19 cellular contexts compared by ENCODE assay signal in the genomic region with DNA sequence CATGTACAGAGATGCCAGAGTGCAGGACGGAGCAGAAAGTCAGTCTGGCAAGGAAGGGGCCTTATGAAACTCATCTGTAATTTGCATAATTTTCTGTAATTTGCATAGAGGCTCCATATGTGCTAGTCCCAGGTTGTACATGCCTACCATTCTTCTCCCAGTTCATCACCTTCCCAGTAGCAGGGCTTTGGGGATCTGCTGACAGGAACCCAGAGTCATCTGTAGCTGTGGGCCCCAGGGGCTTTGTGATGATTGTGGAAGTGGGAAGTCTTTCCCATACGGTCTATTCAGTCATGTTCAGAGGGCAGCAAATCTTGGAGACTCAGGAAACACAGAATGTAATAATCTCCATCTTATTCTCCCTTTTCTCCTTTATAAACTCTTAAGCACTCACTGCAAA. TPM values are rescaled to one million over a fixed set of nuclear protein-coding genes. Genes with fewer than 3 reads are reported as not detected.
A peak's percentile ranks its signal among the peaks of the same experiment; 100 is the strongest.
DNase-seq lines count a peak whose midpoint lies in the region; ATAC-seq and TF ChIP-seq lines count a peak whose summit lies in the region.
"Had no signal": no experiment of that assay in that cellular context is flagged by ENCODE, and none has a peak within 500 bp of the region (broad histone marks: within the 10 kb centered on the region; RNA-seq: fewer than 3 reads in every experiment).

No MANE protein-coding gene starts in this region.

- no peak overlapping the region for H2AFZ ChIP-seq in GM23338

- H3K27me3 ChIP-seq in GM23338 (ENCODE audit: insufficient read depth) (no peaks in the 10 kb centered on the region), HUES6 (ENCODE audit: control insufficient read depth, insufficient read depth, low read length) (no peaks in the 10 kb centered on the region), mesendoderm (ENCODE audit: insufficient read depth, low read length, poor library complexity) (no peaks in the 10 kb centered on the region)
- H3K27me3 ChIP-seq: BLaER1 treated with 17β-estradiol and CSF1 and Interleukin-3, amounts not matched to agents 10 nM and 100 nM had no signal

- no peak overlapping the region for H2AK5ac ChIP-seq in mesendoderm (ENCODE audit: low read length)

- H4K5ac ChIP-seq in mesendoderm (ENCODE audit: low read length) = no peak overlapping the region

- H3K4me1 Mint-ChIP-seq in GM23338 = peaks cover 32% of the 10 kb centered on the region
- H3K4me1 Mint-ChIP-seq: B cell; CD8-positive, alpha-beta memory T cell had no signal

- H3K4ac ChIP-seq in mesendoderm (ENCODE audit: low read depth, low read length) = peak overlapping the region; percentile 29

- no peaks in the 10 kb centered on the region for H3K79me2 ChIP-seq in GM23338 (replicated peaks; ENCODE audit: insufficient read depth)
- H3K79me2 ChIP-seq in mesendoderm (ENCODE audit: control insufficient read depth, insufficient read depth, low read length) = no peaks in the 10 kb centered on the region

- CTCF ChIA-PET in GM10248 (lab: Yijun Ruan, JAX) = interaction anchor here (1.8 to 3.8 kb wide), 3 partner anchors 13 to 20 kb away, joined by 6 to 16 read pairs (median 7); no protein-coding TSS in a partner anchor

- H3K4me1 ChIP-seq in GM23338 (ENCODE audit: insufficient read depth) = peaks cover 14% of the 10 kb centered on the region
- peaks cover 28% of the 10 kb centered on the region for H3K4me1 ChIP-seq in HUES6 (ENCODE audit: control insufficient read depth, insufficient read depth, low read length)
- peaks cover 4% of the 10 kb centered on the region for H3K4me1 ChIP-seq in mesendoderm (ENCODE audit: control insufficient read depth, low read depth, low read length)
- H3K4me1 ChIP-seq: BLaER1 treated with 17β-estradiol and CSF1 and Interleukin-3, amounts not matched to agents 10 nM and 100 nM had no signal

- H2BK15ac ChIP-seq in mesendoderm (replicated peaks; ENCODE audit: low read depth) = no peak overlapping the region

- H3K9ac ChIP-seq in HUES6 (ENCODE audit: low read length) = no peak overlapping the region
- no peak overlapping the region for H3K9ac ChIP-seq in mesendoderm (ENCODE audit: low read length)
- H3K9ac ChIP-seq: BLaER1 treated with 17β-estradiol and CSF1 and Interleukin-3, amounts not matched to agents 10 nM and 100 nM; KMS-11 had no signal

- H3K4me3 Mint-ChIP-seq in GM23338 = no peak overlapping the region
- H3K4me3 Mint-ChIP-seq: B cell; CD8-positive, alpha-beta memory T cell had no signal

- H3K4me2 ChIP-seq in GM23338 = peak overlapping the region; percentile 12; the same call in 1 of the 2 replicates
- H3K4me2 ChIP-seq in mesendoderm (ENCODE audit: low read length) = no peak overlapping the region
- H3K4me2 ChIP-seq: BLaER1 treated with 17β-estradiol and CSF1 and Interleukin-3, amounts not matched to agents 10 nM and 100 nM; KMS-11 had no signal

- H3K9me3 ChIP-seq in HUES6 (ENCODE audit: control insufficient read depth, insufficient read depth, low read depth, low read length) = no peaks in the 10 kb centered on the region
- H3K9me3 ChIP-seq: BLaER1 treated with 17β-estradiol and CSF1 and Interleukin-3, amounts not matched to agents 10 nM and 100 nM; HAP-1 had no signal

- H2BK120ac ChIP-seq in mesendoderm (ENCODE audit: low read depth, low read length) = no peak overlapping the region

- TF ChIP-seq CTCF in GM23338 (conservative IDR thresholded peaks at IDR 0.05; ENCODE audit: low read depth in 2 of 2) (no peak), GM10248 (IDR thresholded peaks at IDR 0.05; ENCODE audit: control extremely low read depth, extremely low read depth, low read depth, missing control alignments) (no peak)

- no peaks in the 10 kb centered on the region for H3K36me3 ChIP-seq in GM23338 (ENCODE audit: insufficient read depth)
- no peaks in the 10 kb centered on the region for H3K36me3 ChIP-seq in HUES6 (ENCODE audit: control insufficient read depth, insufficient read depth, low read length)
- no peaks in the 10 kb centered on the region for H3K36me3 ChIP-seq in mesendoderm (ENCODE audit: control insufficient read depth, insufficient read depth, low read length)
- H3K36me3 ChIP-seq: BLaER1 treated with 17β-estradiol and CSF1 and Interleukin-3, amounts not matched to agents 10 nM and 100 nM; HAP-1 had no signal

- no peaks in the 10 kb centered on the region for H4K20me1 ChIP-seq in GM23338 (replicated peaks; ENCODE audit: insufficient read depth)
- H4K20me1 ChIP-seq: BLaER1 treated with 17β-estradiol and CSF1 and Interleukin-3, amounts not matched to agents 10 nM and 100 nM had no signal

- POLR2A ChIA-PET in GM10248 (lab: Yijun Ruan, JAX) = no interaction called here

- H3K23ac ChIP-seq in mesendoderm (ENCODE audit: low read length) = no peak overlapping the region

- peak overlapping the region; percentile 7; the same call in 1 of the 2 replicates for H3K27ac ChIP-seq in GM23338 (ENCODE audit: low read depth)
- peak overlapping the region; percentile 81; the same call in 1 of the 2 replicates for H3K27ac ChIP-seq in HUES6 (ENCODE audit: low read depth, low read length)
- no peak overlapping the region for H3K27ac ChIP-seq in mesendoderm (ENCODE audit: low read depth, low read length)
- H3K27ac ChIP-seq: BLaER1 treated with 17β-estradiol and CSF1 and Interleukin-3, amounts not matched to agents 10 nM and 100 nM; HL-60; KMS-11 had no signal

- DNase-seq in GM23338 (ENCODE audit: low spot score) (no peak), NCI-H526 treated with DMSO at 0.1 percent for 48 hours (lab: John Stamatoyannopoulos, UW) (peak; percentile 99), mesendoderm (no peak), AG08395 (ENCODE audit: low spot score) (no peak), KG1 (lab: John Stamatoyannopoulos, UW) (no peak), GM10248 (ENCODE audit: extremely low spot score) (no peak)
- DNase-seq: 8988T; CD8-positive, alpha-beta memory T cell; COR-L47; GF-D8; GOT3 had no signal

- no peak overlapping the region for H3K27ac Mint-ChIP-seq in GM23338
- H3K27ac Mint-ChIP-seq: B cell; CD8-positive, alpha-beta memory T cell had no signal

- H2BK5ac ChIP-seq in mesendoderm (ENCODE audit: low read length) = no peak overlapping the region

- peaks cover 7% of the 10 kb centered on the region; the same call in 1 of the 3 replicates for H3K36me3 Mint-ChIP-seq in GM23338 (ENCODE audit: low read depth)

- H3K4me3 ChIP-seq in GM23338 (no peak overlapping the region), HUES6 (ENCODE audit: low read depth, low read length) (no peak overlapping the region), mesendoderm (ENCODE audit: low read length) (no peak overlapping the region)
- H3K4me3 ChIP-seq: BLaER1 treated with 17β-estradiol and CSF1 and Interleukin-3, amounts not matched to agents 10 nM and 100 nM; GM12878; HAP-1 had no signal

- H3K18ac ChIP-seq in mesendoderm (ENCODE audit: low read length) = peak overlapping the region; percentile 47

- H3K9me3 Mint-ChIP-seq in GM23338 = no peaks in the 10 kb centered on the region; the same call in 2 of the 3 replicates
- H3K9me3 Mint-ChIP-seq: CD8-positive, alpha-beta memory T cell had no signal

- H3K56ac ChIP-seq in mesendoderm (ENCODE audit: low read length) = no peak overlapping the region

- 0 out of 2 replicates have a peak, but pooled peaks cover 6% of the 10 kb centered on the region for H3K9me2 ChIP-seq in GM23338 (ENCODE audit: insufficient read depth)

- H3F3A ChIP-seq in GM23338 (replicated peaks; ENCODE audit: low read depth) = no peaks in the 10 kb centered on the region

- no peaks in the 10 kb centered on the region for H3K79me1 ChIP-seq in mesendoderm (ENCODE audit: low read length)

- H3K27me3 Mint-ChIP-seq in GM23338 (ENCODE audit: insufficient read depth, low read depth, poor library complexity) = peaks cover 6% of the 10 kb centered on the region

- ATAC-seq in GM23338 (no peak; the same call in 2 of the 3 replicates), HG03196 (IDR thresholded peaks at IDR 0.05; ENCODE audit: unreplicated experiment) (no peak)
- ATAC-seq: GM12878 had no signal

- WGBS in mesendoderm (ENCODE audit: extremely low coverage, insufficient coverage, low lambda C conversion rate) = no CpG with 5 or more reads among the region's 2 CpGs

- no peak overlapping the region for H4K8ac ChIP-seq in mesendoderm (ENCODE audit: low read depth, low read length)

RNA-seq across cellular contexts. Expression of a gene that starts 42.4 kb away (rescaled TPM):
- 15.3 and 28.8 TPM in 2 replicates for total RNA-seq in GM23338 (2014; rRNA removed; shearing (Covaris generic))
- 6.3 and 6.4 TPM in 2 replicates for polyA plus RNA-seq in GM23338 (2016; fragmentation: Nextera tagmentation; extraction: Ambion mirVana)
- 26.5 TPM for polyA plus RNA-seq in mesendoderm (2013, experiment 1 of 2)
- polyA plus RNA-seq in mesendoderm (2013, experiment 2 of 2) = 27.3 TPM
